8 cellular contexts compared by ENCODE assay signal in the genomic region with DNA sequence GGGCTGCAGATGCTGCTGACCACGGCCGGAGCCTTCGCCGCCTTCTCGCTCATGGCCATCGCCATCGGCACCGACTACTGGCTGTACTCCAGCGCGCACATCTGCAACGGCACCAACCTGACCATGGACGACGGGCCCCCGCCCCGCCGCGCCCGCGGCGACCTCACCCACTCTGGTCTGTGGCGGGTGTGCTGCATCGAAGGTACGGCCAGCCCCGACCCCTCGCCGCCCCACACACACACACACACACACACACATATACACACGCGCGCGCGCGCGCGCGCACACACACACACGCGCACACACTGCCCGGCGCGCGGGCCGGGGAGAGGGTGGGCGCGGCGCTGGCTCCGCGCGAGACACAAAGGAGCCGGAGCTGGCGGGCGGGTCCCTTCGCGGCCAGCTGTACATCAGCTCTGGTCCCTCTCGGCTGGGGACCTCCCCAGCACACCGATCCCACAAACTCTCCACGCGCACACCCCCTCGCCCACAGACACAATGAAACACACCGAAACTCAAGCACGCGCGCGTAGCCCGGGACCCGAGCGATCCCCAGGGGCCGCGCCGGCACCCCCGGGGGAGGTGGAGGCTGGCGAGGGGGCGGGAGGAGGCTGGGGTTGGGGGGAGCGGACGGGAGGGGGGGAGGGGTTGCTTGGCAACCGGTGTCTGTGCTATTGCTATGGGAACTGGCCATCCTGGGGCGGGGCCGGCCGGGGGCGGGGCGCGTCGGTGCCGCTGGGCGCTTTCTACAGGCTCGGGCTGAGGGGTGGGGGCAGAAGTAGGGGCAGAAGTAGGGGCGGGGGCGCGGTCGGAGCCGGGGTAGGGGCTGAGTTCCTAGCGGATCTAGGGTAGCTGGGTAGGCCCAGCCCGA. TPM values are rescaled to one million over a fixed set of nuclear protein-coding genes. Genes with fewer than 3 reads are reported as not detected.
DNase-seq lines count a peak whose midpoint lies in the region; ATAC-seq, FAIRE-seq and TF ChIP-seq lines count a peak whose summit lies in the region.

No MANE protein-coding gene starts in this region.

- 0% methylated on average over 14 to 24 of the region's 92 CpGs for WGBS in mesodermal cell (ENCODE audit: insufficient coverage in 2 of 2), 2 experiments

- peak overlapping the region; percentile 59 for H3K27ac ChIP-seq in caudate nucleus (ENCODE audit: low read depth, low read length)
- H3K27ac ChIP-seq in mesodermal cell (ENCODE audit: low read depth, low read length, severe bottlenecking), result no peak overlapping the region
- H3K27ac ChIP-seq in upper lobe of right lung, result no peak overlapping the region

- H3K36me3 ChIP-seq in mesodermal cell (ENCODE audit: control insufficient read depth, insufficient read depth, low read length) (no peaks in the 10 kb centered on the region), upper lobe of right lung (no peaks in the 10 kb centered on the region)

- no peak for TF ChIP-seq POLR2A in GM12891 (IDR thresholded peaks at IDR 0.05; ENCODE audit: low read depth, low read length)

- intact Hi-C loops in upper lobe of right lung (cut with DNase I), result no loop called here

- H3K9me3 ChIP-seq in mesodermal cell (ENCODE audit: control insufficient read depth, low read length) (no peaks in the 10 kb centered on the region), upper lobe of right lung (no peaks in the 10 kb centered on the region)

- peak overlapping the region; percentile 55 for H3K4me3 ChIP-seq in mesodermal cell (ENCODE audit: extremely low read depth, insufficient read depth, low read length, poor library complexity, severe bottlenecking)
- H3K4me3 ChIP-seq in upper lobe of right lung, result peak overlapping the region; percentile 42

- DNase-seq in GM12891 (ENCODE audit: insufficient read length, low spot score), result peak; percentile 55
- DNase-seq in NCI-H748 treated with DMSO at 0.1 percent for 48 hours (lab: John Stamatoyannopoulos, UW), result peak; percentile 74
- peak in 34 of 61 donors; percentile 13 to 82 (median 40) for DNase-seq in caudate nucleus (lab: John Stamatoyannopoulos, UW)
- DNase-seq in upper lobe of right lung, result no peak
- DNase-seq in AG08396 (ENCODE audit: low spot score), result no peak
- DNase-seq in superior temporal gyrus (ENCODE audit: extremely low spot score), result no peak

- ATAC-seq in upper lobe of right lung (peak; percentile 45), GM18519 (IDR thresholded peaks at IDR 0.05; ENCODE audit: low FRiP score, unreplicated experiment) (no peak)

- peaks cover 49% of the 10 kb centered on the region for H3K27me3 ChIP-seq in upper lobe of right lung

- H3K4me1 ChIP-seq in mesodermal cell (ENCODE audit: control insufficient read depth, insufficient read depth, low read length, poor library complexity, severe bottlenecking) (peaks cover 7% of the 10 kb centered on the region), upper lobe of right lung (peaks cover 6% of the 10 kb centered on the region)

- no peak for FAIRE-seq in GM12891 (lab: Jason Lieb, UNC)

- TF ChIP-seq CTCF in upper lobe of right lung (IDR thresholded peaks at IDR 0.05), result no peak

TF ChIP-seq in GM12891, 5 proteins besides CTCF, POLR2A, EP300 and RAD21:
- TF ChIP-seq POLR2AphosphoS5 (IDR thresholded peaks at IDR 0.05; ENCODE audit: low read depth, low read length) (no peak), TAF1 (IDR thresholded peaks at IDR 0.05; ENCODE audit: low read depth, low read length) (no peak), POU2F2 (IDR thresholded peaks at IDR 0.05; ENCODE audit: low read depth, low read length) (no peak), PAX5 (IDR thresholded peaks at IDR 0.05; ENCODE audit: insufficient read depth, low read length, severe bottlenecking) (no peak), SPI1 (IDR thresholded peaks at IDR 0.05; ENCODE audit: low read depth, low read length) (no peak)
TF ChIP-seq in GM12891: peak in this region for 0.

RNA-seq across cellular contexts. Expression of a gene that starts 0.7 kb away (rescaled TPM):
- polyA plus RNA-seq in GM12891 (2012; ENCODE audit: low read depth, missing spikeins), result 0.04 TPM
- 10.2 TPM for polyA plus RNA-seq in mesodermal cell (2013, experiment 1 of 2)
- polyA plus RNA-seq in mesodermal cell (2013, experiment 2 of 2), result 9.3 TPM
- total RNA-seq in upper lobe of right lung, result 9.3 TPM

Comparison
In these comparisons a context has a peak if more than half of its experiments do, and no peak if none do; other contexts are left out.
1. DNase-seq: peak in GM12891 (single experiment), NCI-H748 treated with DMSO at 0.1 percent for 48 hours (single experiment) and caudate nucleus (34 of 61); none in upper lobe of right lung (single experiment), AG08396 (single experiment) and superior temporal gyrus (single experiment).